In genomic region chr16:64398795-64399194, GRCh38 we compare ENCODE assay signal across 22 cellular contexts.
DNase-seq lines count a peak whose midpoint lies in the region; ATAC-seq, FAIRE-seq and TF ChIP-seq lines count a peak whose summit lies in the region.
"Had no signal": no experiment of that assay in that cellular context is flagged by ENCODE, and none has a peak within 500 bp of the region (broad histone marks: within the 10 kb centered on the region; RNA-seq: fewer than 3 reads in every experiment).

No MANE protein-coding gene starts in this region.

- H3K27me3 ChIP-seq in Karpas-422 (ENCODE audit: low read length) (no peaks in the 10 kb centered on the region), brain microvascular endothelial cell (replicated peaks) (no peaks in the 10 kb centered on the region), neural progenitor cell (no peaks in the 10 kb centered on the region), HepG2 (ENCODE audit: control insufficient read depth in 1 of 2, insufficient read depth in 2 of 2, low read length in 2 of 2) (no peaks in the 10 kb centered on the region)
- H3K27me3 ChIP-seq: BLaER1 treated with 17β-estradiol and CSF1 and Interleukin-3, amounts not matched to agents 10 nM and 100 nM had no signal

- POLR2A ChIA-PET in HepG2 (lab: Yijun Ruan, JAX) = no interaction called here

- no peak overlapping the region for H3K4me3 ChIP-seq in Karpas-422 (ENCODE audit: low read length)
- H3K4me3 ChIP-seq in brain microvascular endothelial cell (ENCODE audit: low read depth, low read length) = no peak overlapping the region
- no peak overlapping the region for H3K4me3 ChIP-seq in neural progenitor cell
- H3K4me3 ChIP-seq in HepG2 (replicated peaks in 1 of 3; ENCODE audit: insufficient read depth in 1 of 3, low read depth in 2 of 3, low read length in 3 of 3) = no peak overlapping the region
- H3K4me3 ChIP-seq: BLaER1 treated with 17β-estradiol and CSF1 and Interleukin-3, amounts not matched to agents 10 nM and 100 nM; K562 had no signal

- TF ChIP-seq CTCF in brain microvascular endothelial cell (IDR thresholded peaks at IDR 0.05; ENCODE audit: low read depth, low read length, missing control alignments) (no peak), neural progenitor cell (IDR thresholded peaks at IDR 0.05) (no peak), HepG2 (CRISPR knock-in tag; IDR thresholded peaks at IDR 0.05) (no peak)

- H3K4me3 Mint-ChIP-seq in activated T-cell treated with anti-CD3 and anti-CD28 coated beads, Interleukin-2, amount 50 U/mL, for 24 hours = no peak overlapping the region
- no peak overlapping the region for H3K4me3 Mint-ChIP-seq in neural progenitor cell
- H3K4me3 Mint-ChIP-seq: CD8-positive, alpha-beta T cell had no signal

- CTCF ChIA-PET in HepG2 (lab: Yijun Ruan, JAX; ENCODE audit: low intra/inter-chr PET ratio, low total read pairs) = no interaction called here

- TF ChIP-seq RAD21 in HepG2 (CRISPR knock-in tag; IDR thresholded peaks at IDR 0.05) = no peak

- intact Hi-C loops in HepG2 (cut with micrococcal nuclease; ENCODE audit: unreplicated experiment) = no loop called here
- intact Hi-C loops in cardiac septum (cut with DNase I) = no loop called here

- ATAC-seq in HepG2 = no peak
- ATAC-seq: CD8-positive, alpha-beta T cell; K562 had no signal

- H3K4me2 ChIP-seq in Karpas-422 (ENCODE audit: low read depth, low read length, poor library complexity, severe bottlenecking) (no peak overlapping the region), neural progenitor cell (no peak overlapping the region), HepG2 (ENCODE audit: low read depth, low read length) (no peak overlapping the region)
- H3K4me2 ChIP-seq: BLaER1 treated with 17β-estradiol and CSF1 and Interleukin-3, amounts not matched to agents 10 nM and 100 nM had no signal

- H3K36me3 ChIP-seq in Karpas-422 (ENCODE audit: insufficient read depth, low read length) (no peaks in the 10 kb centered on the region), brain microvascular endothelial cell (replicated peaks) (no peaks in the 10 kb centered on the region), neural progenitor cell (no peaks in the 10 kb centered on the region), HepG2 (replicated peaks in 1 of 2; ENCODE audit: control insufficient read depth in 1 of 2, insufficient read depth in 2 of 2, low read length in 2 of 2) (no peaks in the 10 kb centered on the region)
- H3K36me3 ChIP-seq: BLaER1 treated with 17β-estradiol and CSF1 and Interleukin-3, amounts not matched to agents 10 nM and 100 nM had no signal

- no peaks in the 10 kb centered on the region for H3K79me2 ChIP-seq in Karpas-422 (ENCODE audit: low read length)
- no peaks in the 10 kb centered on the region for H3K79me2 ChIP-seq in neural progenitor cell (ENCODE audit: low read depth)
- H3K79me2 ChIP-seq in HepG2 (ENCODE audit: insufficient read depth, low read length) = no peaks in the 10 kb centered on the region

- in situ Hi-C loops in brain microvascular endothelial cell (cut with HindIII; ENCODE audit: low pct_ligation_motif_present, low sequenced_read_pairs) = no loop called here
- in situ Hi-C loops in HepG2 (cut with HindIII; ENCODE audit: extremely low pct_ligation_motif_present, low pct_unique_long_range_greater_than_20kb) = no loop called here

- no peaks in the 10 kb centered on the region for H3K27me3 Mint-ChIP-seq in activated T-cell treated with anti-CD3 and anti-CD28 coated beads, Interleukin-2, amount 50 U/mL, for 24 hours
- no peaks in the 10 kb centered on the region for H3K27me3 Mint-ChIP-seq in neural progenitor cell (ENCODE audit: insufficient read depth, low read depth)

- no TSS peak for BruUV-seq in HepG2 (replicated peaks; lab: Mats Ljungman, UMichigan)

- no peaks in the 10 kb centered on the region for H3K4me1 Mint-ChIP-seq in activated T-cell treated with anti-CD3 and anti-CD28 coated beads, Interleukin-2, amount 50 U/mL, for 24 hours (ENCODE audit: low read depth)
- no peaks in the 10 kb centered on the region for H3K4me1 Mint-ChIP-seq in neural progenitor cell

- WGBS in HepG2 (ENCODE audit: low lambda C conversion rate) = 17% methylated on average over 5 of the region's 5 CpGs

- H3K27ac ChIP-seq in Karpas-422 (ENCODE audit: low read length) (peak overlapping the region; percentile 46; the same call in 1 of the 2 replicates), brain microvascular endothelial cell (peak overlapping the region; percentile 21), neural progenitor cell (no peak overlapping the region), HepG2 (ENCODE audit: extremely low read length, insufficient read depth, low read length) (no peak overlapping the region)
- H3K27ac ChIP-seq: BLaER1 treated with 17β-estradiol and CSF1 and Interleukin-3, amounts not matched to agents 10 nM and 100 nM; RWPE1 had no signal

- peak; percentile 18 for DNase-seq in EL
- DNase-seq in Karpas-422 = no peak
- DNase-seq in brain microvascular endothelial cell = peak; percentile 25
- peak; percentile 13 for DNase-seq in kidney tubule cell (ENCODE audit: low spot score)
- no peak for DNase-seq in activated T-cell treated with anti-CD3 and anti-CD28 coated beads, Interleukin-2, amount 50 U/mL, for 24 hours
- DNase-seq in neural progenitor cell (ENCODE audit: low spot score) = no peak
- DNase-seq in HepG2 (ENCODE audit: low spot score) = no peak
- no peak for DNase-seq in cardiac septum (ENCODE audit: low spot score)
- DNase-seq: 8988T; Calu3; CD8-positive, alpha-beta T cell; DMS153; GF-D8; MM.1S; NCI-H1048; NCI-H1436; NCI-H1930; SIG-M5 had no signal

- peaks cover 43% of the 10 kb centered on the region for H3K4me1 ChIP-seq in Karpas-422 (ENCODE audit: low read length)
- H3K4me1 ChIP-seq in neural progenitor cell = no peaks in the 10 kb centered on the region
- no peaks in the 10 kb centered on the region for H3K4me1 ChIP-seq in HepG2 (ENCODE audit: insufficient read depth, low read length)
- H3K4me1 ChIP-seq: BLaER1 treated with 17β-estradiol and CSF1 and Interleukin-3, amounts not matched to agents 10 nM and 100 nM had no signal

- no peaks in the 10 kb centered on the region; the same call in 1 of the 2 replicates for H3K9me3 ChIP-seq in Karpas-422 (ENCODE audit: low read length)
- H3K9me3 ChIP-seq in neural progenitor cell (ENCODE audit: low read depth) = no peaks in the 10 kb centered on the region
- no peaks in the 10 kb centered on the region for H3K9me3 ChIP-seq in HepG2 (ENCODE audit: low read length)
- H3K9me3 ChIP-seq: BLaER1 treated with 17β-estradiol and CSF1 and Interleukin-3, amounts not matched to agents 10 nM and 100 nM had no signal

- H3K9ac ChIP-seq in Karpas-422 (ENCODE audit: low read length) (no peak overlapping the region), neural progenitor cell (no peak overlapping the region), HepG2 (ENCODE audit: insufficient read depth, low read depth, low read length) (no peak overlapping the region)
- H3K9ac ChIP-seq: BLaER1 treated with 17β-estradiol and CSF1 and Interleukin-3, amounts not matched to agents 10 nM and 100 nM had no signal

- peaks cover 15% of the 10 kb centered on the region for H3K9me3 Mint-ChIP-seq in activated T-cell treated with anti-CD3 and anti-CD28 coated beads, Interleukin-2, amount 50 U/mL, for 24 hours
- H3K9me3 Mint-ChIP-seq in neural progenitor cell = no peaks in the 10 kb centered on the region

- H4K20me1 ChIP-seq in Karpas-422 (ENCODE audit: insufficient read depth, low read depth, low read length) (no peaks in the 10 kb centered on the region), neural progenitor cell (ENCODE audit: low read depth) (no peaks in the 10 kb centered on the region), HepG2 (ENCODE audit: insufficient read depth, low read length) (no peaks in the 10 kb centered on the region; the same call in 1 of the 2 replicates)
- H4K20me1 ChIP-seq: BLaER1 treated with 17β-estradiol and CSF1 and Interleukin-3, amounts not matched to agents 10 nM and 100 nM had no signal

- TF ChIP-seq EP300 in HepG2 (IDR thresholded peaks at IDR 0.05; ENCODE audit: low read depth in 2 of 2, low read length in 2 of 2) = no peak
- TF ChIP-seq EP300 in HepG2 (CRISPR knock-in tag; IDR thresholded peaks at IDR 0.05; ENCODE audit: borderline replicate concordance) = no peak

- no peak overlapping the region for H3K27ac Mint-ChIP-seq in activated T-cell treated with anti-CD3 and anti-CD28 coated beads, Interleukin-2, amount 50 U/mL, for 24 hours
- H3K27ac Mint-ChIP-seq in neural progenitor cell = no peak overlapping the region
- H3K27ac Mint-ChIP-seq: CD8-positive, alpha-beta T cell had no signal

- no peak for FAIRE-seq in HepG2 (lab: Jason Lieb, UNC)
- FAIRE-seq: GM19239, K562 had no signal

- no peaks in the 10 kb centered on the region for H3K36me3 Mint-ChIP-seq in activated T-cell treated with anti-CD3 and anti-CD28 coated beads, Interleukin-2, amount 50 U/mL, for 24 hours (ENCODE audit: low read depth)
- no peaks in the 10 kb centered on the region for H3K36me3 Mint-ChIP-seq in neural progenitor cell
- H3K36me3 Mint-ChIP-seq: CD8-positive, alpha-beta T cell had no signal

- H3K9me2 ChIP-seq in Karpas-422 (replicated peaks; ENCODE audit: insufficient read depth, low read length) = no peaks in the 10 kb centered on the region

- TF ChIP-seq POLR2A in HepG2 (IDR thresholded peaks at IDR 0.05; ENCODE audit: insufficient read depth in 1 of 2, low read depth in 2 of 2, low read length in 2 of 2) = no peak

- no peaks in the 10 kb centered on the region for H3F3A ChIP-seq in neural progenitor cell (ENCODE audit: low read depth)

- H2AFZ ChIP-seq in Karpas-422 (ENCODE audit: low read length) = no peak overlapping the region
- no peak overlapping the region for H2AFZ ChIP-seq in neural progenitor cell (replicated peaks)
- H2AFZ ChIP-seq in HepG2 (ENCODE audit: low read length) = no peak overlapping the region

TF ChIP-seq in HepG2, 621 proteins besides CTCF, POLR2A, EP300 and RAD21:
- no peak for TF ChIP-seq ZNF207 (IDR thresholded peaks at IDR 0.05; ENCODE audit: borderline replicate concordance)
- no peak for TF ChIP-seq HDAC2 (CRISPR knock-in tag; IDR thresholded peaks at IDR 0.05)

Comparison
In these comparisons a context has a peak if more than half of its experiments do, and no peak if none do; other contexts are left out.
1. DNase-seq: peak in EL (single experiment), brain microvascular endothelial cell (single experiment) and kidney tubule cell (single experiment); none in Karpas-422 (single experiment), activated T-cell treated with anti-CD3 and anti-CD28 coated beads, Interleukin-2, amount 50 U/mL, for 24 hours (single experiment), neural progenitor cell (single experiment), HepG2 (single experiment) and cardiac septum (single experiment).
2. H3K27ac ChIP-seq: peak in Karpas-422 (single experiment) and brain microvascular endothelial cell (single experiment); none in neural progenitor cell (single experiment) and HepG2 (single experiment).